Comparison of ENCODE assay signal across 1 cellular context in the genomic region with DNA sequence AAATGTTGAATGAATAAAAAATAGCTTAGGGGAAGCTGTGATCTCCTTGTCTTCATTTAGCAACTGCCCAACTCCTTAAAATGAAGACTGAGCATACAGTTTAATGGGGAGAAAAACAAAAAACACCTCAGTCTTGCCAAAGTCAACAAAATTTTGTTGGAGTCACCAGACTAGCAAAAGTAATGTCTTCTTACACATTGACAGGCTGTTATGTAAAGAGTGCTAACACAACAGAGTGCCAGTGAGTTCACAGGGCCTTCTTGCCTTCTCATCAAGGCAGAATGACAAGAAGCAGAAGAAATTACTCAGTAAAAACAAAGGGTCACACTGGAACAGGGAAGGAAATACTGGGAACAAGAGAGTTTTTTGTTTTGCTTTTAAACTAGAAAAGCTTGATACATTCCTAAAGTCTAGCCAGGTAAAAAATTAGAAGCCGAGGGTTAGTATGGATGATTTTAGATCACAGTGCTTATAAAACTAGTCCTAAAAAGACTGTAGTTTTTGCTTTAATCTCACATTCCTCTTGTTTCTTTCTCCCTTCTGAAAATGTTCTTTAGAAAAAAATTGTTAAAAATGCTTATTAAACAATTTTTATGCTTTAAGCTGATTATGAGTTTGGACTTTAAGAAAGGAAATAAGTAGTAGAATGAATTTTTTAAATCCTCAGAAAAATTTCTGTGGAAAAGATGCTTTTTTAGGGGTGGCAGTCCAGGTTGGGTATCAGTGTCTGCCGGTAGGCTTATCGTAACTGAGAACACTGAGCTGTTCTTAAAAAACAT.
TF ChIP-seq lines count a peak whose summit lies in the region.

No MANE protein-coding gene starts in this region.

TF ChIP-seq in HepG2, 621 proteins besides CTCF, POLR2A, EP300 and RAD21:
- peak; percentile 57; the same call in 1 of the 2 replicates for TF ChIP-seq MAFF (IDR thresholded peaks at IDR 0.05; ENCODE audit: low read depth, low read length)
- peak; percentile 51 to 73; a peak in 2 of 4 replicates for TF ChIP-seq MAFK (conservative IDR thresholded peaks at IDR 0.05 in 1 of 2, IDR thresholded peaks at IDR 0.05 in 1 of 2; ENCODE audit: low read length in 2 of 2)
- TF ChIP-seq, protein P1, sequence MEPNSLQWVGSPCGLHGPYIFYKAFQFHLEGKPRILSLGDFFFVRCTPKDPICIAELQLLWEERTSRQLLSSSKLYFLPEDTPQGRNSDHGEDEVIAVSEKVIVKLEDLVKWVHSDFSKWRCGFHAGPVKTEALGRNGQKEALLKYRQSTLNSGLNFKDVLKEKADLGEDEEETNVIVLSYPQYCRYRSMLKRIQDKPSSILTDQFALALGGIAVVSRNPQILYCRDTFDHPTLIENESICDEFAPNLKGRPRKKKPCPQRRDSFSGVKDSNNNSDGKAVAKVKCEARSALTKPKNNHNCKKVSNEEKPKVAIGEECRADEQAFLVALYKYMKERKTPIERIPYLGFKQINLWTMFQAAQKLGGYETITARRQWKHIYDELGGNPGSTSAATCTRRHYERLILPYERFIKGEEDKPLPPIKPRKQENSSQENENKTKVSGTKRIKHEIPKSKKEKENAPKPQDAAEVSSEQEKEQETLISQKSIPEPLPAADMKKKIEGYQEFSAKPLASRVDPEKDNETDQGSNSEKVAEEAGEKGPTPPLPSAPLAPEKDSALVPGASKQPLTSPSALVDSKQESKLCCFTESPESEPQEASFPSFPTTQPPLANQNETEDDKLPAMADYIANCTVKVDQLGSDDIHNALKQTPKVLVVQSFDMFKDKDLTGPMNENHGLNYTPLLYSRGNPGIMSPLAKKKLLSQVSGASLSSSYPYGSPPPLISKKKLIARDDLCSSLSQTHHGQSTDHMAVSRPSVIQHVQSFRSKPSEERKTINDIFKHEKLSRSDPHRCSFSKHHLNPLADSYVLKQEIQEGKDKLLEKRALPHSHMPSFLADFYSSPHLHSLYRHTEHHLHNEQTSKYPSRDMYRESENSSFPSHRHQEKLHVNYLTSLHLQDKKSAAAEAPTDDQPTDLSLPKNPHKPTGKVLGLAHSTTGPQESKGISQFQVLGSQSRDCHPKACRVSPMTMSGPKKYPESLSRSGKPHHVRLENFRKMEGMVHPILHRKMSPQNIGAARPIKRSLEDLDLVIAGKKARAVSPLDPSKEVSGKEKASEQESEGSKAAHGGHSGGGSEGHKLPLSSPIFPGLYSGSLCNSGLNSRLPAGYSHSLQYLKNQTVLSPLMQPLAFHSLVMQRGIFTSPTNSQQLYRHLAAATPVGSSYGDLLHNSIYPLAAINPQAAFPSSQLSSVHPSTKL (CRISPR knock-in tag; IDR thresholded peaks at IDR 0.05) = peak; percentile 12; the same call in 1 of the 2 replicates
- TF ChIP-seq RARA (CRISPR knock-in tag; IDR thresholded peaks at IDR 0.05) = no peak
- TF ChIP-seq ZNF143 (CRISPR knock-in tag; IDR thresholded peaks at IDR 0.05) = no peak
- TF ChIP-seq GATAD2A (CRISPR knock-in tag; IDR thresholded peaks at IDR 0.05) = 0 out of 2 replicates have a peak, but pooled peaks have one; percentile 13
